1 cellular context compared by ENCODE assay signal in the genomic region with DNA sequence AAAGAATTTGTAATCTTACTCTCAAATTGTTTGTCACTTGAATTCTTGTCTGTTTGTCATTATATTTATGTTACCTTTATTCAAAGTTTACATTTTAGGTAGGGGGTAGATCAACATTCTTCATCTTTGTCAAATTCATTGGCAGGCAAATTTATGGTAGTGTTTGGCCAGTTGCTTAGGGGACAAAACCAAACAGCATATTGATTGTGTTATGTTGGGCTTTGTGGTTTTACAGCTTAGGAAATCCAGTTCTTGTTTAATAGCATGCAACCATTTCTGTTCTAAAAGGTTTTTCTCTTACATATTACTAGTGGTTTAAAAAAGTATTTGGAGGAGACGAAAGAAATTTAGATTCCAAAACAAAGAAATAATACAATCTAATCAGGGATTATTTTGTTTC.
TF ChIP-seq lines count a peak whose summit lies in the region.

No MANE protein-coding gene starts in this region.

TF ChIP-seq in GM23338, 12 proteins besides CTCF, POLR2A, EP300 and RAD21 (continued from another document):
- TF ChIP-seq REST (IDR thresholded peaks at IDR 0.05; ENCODE audit: unreplicated experiment) (no peak), EZH2 (IDR thresholded peaks at IDR 0.05; ENCODE audit: low read depth, unreplicated experiment) (no peak)
TF ChIP-seq in GM23338: peak in this region for 0.
